Comparison of ENCODE assay signal across 20 cellular contexts in the genomic region with DNA sequence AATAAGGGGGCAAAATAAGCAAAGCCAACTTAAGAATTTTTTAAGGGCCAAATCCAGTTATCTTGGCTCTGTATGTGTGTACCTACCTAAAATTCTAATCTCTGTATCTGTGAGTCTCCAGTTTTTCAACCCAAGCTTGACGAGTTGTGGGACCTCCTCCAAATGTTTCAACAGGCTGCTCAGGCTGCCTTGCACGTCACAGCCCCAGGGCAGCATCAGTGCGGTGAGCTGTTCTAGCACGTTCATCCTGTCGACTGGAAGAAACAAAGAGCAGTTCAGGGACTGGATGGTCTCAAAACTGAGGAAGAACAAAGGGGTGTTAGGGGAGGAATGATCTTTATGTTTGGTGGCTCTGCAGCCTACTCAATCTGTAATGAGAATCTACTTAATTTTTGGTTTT. TPM values are rescaled to one million over a fixed set of nuclear protein-coding genes. Genes with fewer than 3 reads are reported as not detected.
DNase-seq lines count a peak whose midpoint lies in the region; ATAC-seq lines count a peak whose summit lies in the region.
"Had no signal": no experiment of that assay in that cellular context is flagged by ENCODE, and none has a peak within 500 bp of the region (broad histone marks: within the 10 kb centered on the region; RNA-seq: fewer than 3 reads in every experiment).

No MANE protein-coding gene starts in this region.

- in situ Hi-C loops in SK-MEL-5 (cut with HindIII; ENCODE audit: low pct_unique_long_range_greater_than_20kb, low sequenced_read_pairs): no loop called here

- peak; percentile 90 for DNase-seq in SK-MEL-5 (ENCODE audit: low read depth, low spot score)
- DNase-seq in epidermal melanocyte (ENCODE audit: insufficient read length, low spot score): peak; percentile 25
- peak; percentile 64 for DNase-seq in iris pigment epithelial cell (ENCODE audit: low read depth)
- peak; percentile 47 for DNase-seq in ureter (ENCODE audit: low spot score)
- DNase-seq in NCI-H2107 (lab: John Stamatoyannopoulos, UW): no peak
- DNase-seq in RPMI8226: no peak
- DNase-seq in cerebellar nuclear complex (lab: John Stamatoyannopoulos, UW): no peak
- DNase-seq: activated CD4-positive, CD25-positive, alpha-beta regulatory T cell; activated naive CD4-positive, alpha-beta T cell treated with anti-CD3 and anti-CD28 coated beads, Interleukin-2, amount 10 ng/mL, durations not matched to agents 7 days and 5 days; anterior cingulate cortex; Calu3; caudate nucleus; dermis blood vessel endothelial cell; Kasumi-1; left colon; NCI-H524; NK-92 treated with Interleukin-12 subunit alpha and Interleukin-12 subunit beta, amount 100 ng/mL, for 24 hours; stimulated activated naive CD8-positive, alpha-beta T cell treated with anti-CD3 and anti-CD28 coated beads, Interleukin-15, Interleukin-2, amounts not matched to agents 100 U/mL and 50 U/mL, for 24 hours had no signal

- ATAC-seq in GM21723 (IDR thresholded peaks at IDR 0.05; ENCODE audit: unreplicated experiment): no peak
- ATAC-seq: left colon; stimulated activated naive CD8-positive, alpha-beta T cell treated with anti-CD3 and anti-CD28 coated beads, Interleukin-15, Interleukin-2, amounts not matched to agents 100 U/mL and 50 U/mL, for 24 hours had no signal

RNA-seq across cellular contexts. Expression of a gene that starts 29.4 kb away (rescaled TPM):
- total RNA-seq in SK-MEL-5 (2014; rRNA removed; shearing (Covaris generic)): 0.03 TPM in 1 of 2 replicates, not detected in the other
- polyA plus RNA-seq in SK-MEL-5 (2015; cell fraction: cytosol; rRNA removed): 0.08 and 0.13 TPM in 2 replicates
- 0.15 TPM in 1 of 2 replicates, not detected in the other for polyA plus RNA-seq in SK-MEL-5 (2015; cell fraction: nucleus; rRNA removed)
- 0.65 TPM for total RNA-seq in ureter
- total RNA-seq: Calu3, dermis blood vessel endothelial cell, pulmonary artery endothelial cell had no signal

RNA-seq across cellular contexts. Expression of a gene that starts 42.4 kb away (rescaled TPM):
- total RNA-seq in SK-MEL-5 (2014; rRNA removed; shearing (Covaris generic)): 68.0 and 68.9 TPM in 2 replicates
- 29.1 and 37.6 TPM in 2 replicates for polyA plus RNA-seq in SK-MEL-5 (2015; cell fraction: cytosol; rRNA removed)
- 21.2 and 35.9 TPM in 2 replicates for polyA plus RNA-seq in SK-MEL-5 (2015; cell fraction: nucleus; rRNA removed)
- total RNA-seq in ureter: 36.8 TPM

Comparison
In these comparisons a context has a peak if more than half of its experiments do, and no peak if none do; other contexts are left out.
1. DNase-seq: peak in SK-MEL-5 (single experiment), epidermal melanocyte (single experiment), iris pigment epithelial cell (single experiment) and ureter (single experiment); none in NCI-H2107 (single experiment), RPMI8226 (single experiment) and cerebellar nuclear complex (0 of 2).